1 cellular context compared by ENCODE assay signal in genomic region chr6:35297541-35298481, GRCh38.
TF ChIP-seq lines count a peak whose summit lies in the region.

A gene with protein sequence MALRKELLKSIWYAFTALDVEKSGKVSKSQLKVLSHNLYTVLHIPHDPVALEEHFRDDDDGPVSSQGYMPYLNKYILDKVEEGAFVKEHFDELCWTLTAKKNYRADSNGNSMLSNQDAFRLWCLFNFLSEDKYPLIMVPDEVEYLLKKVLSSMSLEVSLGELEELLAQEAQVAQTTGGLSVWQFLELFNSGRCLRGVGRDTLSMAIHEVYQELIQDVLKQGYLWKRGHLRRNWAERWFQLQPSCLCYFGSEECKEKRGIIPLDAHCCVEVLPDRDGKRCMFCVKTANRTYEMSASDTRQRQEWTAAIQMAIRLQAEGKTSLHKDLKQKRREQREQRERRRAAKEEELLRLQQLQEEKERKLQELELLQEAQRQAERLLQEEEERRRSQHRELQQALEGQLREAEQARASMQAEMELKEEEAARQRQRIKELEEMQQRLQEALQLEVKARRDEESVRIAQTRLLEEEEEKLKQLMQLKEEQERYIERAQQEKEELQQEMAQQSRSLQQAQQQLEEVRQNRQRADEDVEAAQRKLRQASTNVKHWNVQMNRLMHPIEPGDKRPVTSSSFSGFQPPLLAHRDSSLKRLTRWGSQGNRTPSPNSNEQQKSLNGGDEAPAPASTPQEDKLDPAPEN (plus strand): TSS chr6:35297818. CDS start chr6:35297857, 39 bp downstream.

TF ChIP-seq in HepG2, 621 proteins besides CTCF, POLR2A, EP300 and RAD21 (continued from another document and continues in another):
- TF ChIP-seq KIAA2018 (CRISPR knock-in tag; IDR thresholded peaks at IDR 0.05; ENCODE audit: borderline replicate concordance) = peak; percentile 92; the same call in 1 of the 2 replicates
- peak; percentile 34; the same call in 1 of the 2 replicates for TF ChIP-seq ZNF136 (CRISPR knock-in tag; IDR thresholded peaks at IDR 0.05; ENCODE audit: low read depth)
- no peak; the same call in none of the 2 replicates for TF ChIP-seq SAFB2 (CRISPR knock-in tag; IDR thresholded peaks at IDR 0.05; ENCODE audit: borderline replicate concordance, low read depth)
- TF ChIP-seq GFI1 (CRISPR knock-in tag; IDR thresholded peaks at IDR 0.05; ENCODE audit: borderline replicate concordance) = 0 out of 2 replicates have a peak, but pooled peaks have one; percentile 70
- TF ChIP-seq ZKSCAN8 (CRISPR knock-in tag; IDR thresholded peaks at IDR 0.05; ENCODE audit: borderline replicate concordance) = peak; percentile 76; the same call in 1 of the 2 replicates
- TF ChIP-seq ZNF160 (CRISPR knock-in tag; IDR thresholded peaks at IDR 0.05) = no peak
- TF ChIP-seq KDM5B (CRISPR knock-in tag; IDR thresholded peaks at IDR 0.05; ENCODE audit: borderline replicate concordance) = peak; percentile 93
- TF ChIP-seq ZNF431 (CRISPR knock-in tag; IDR thresholded peaks at IDR 0.05; ENCODE audit: borderline replicate concordance, low read depth) = no peak
- TF ChIP-seq ZNF235 (CRISPR knock-in tag; IDR thresholded peaks at IDR 0.05; ENCODE audit: borderline replicate concordance) = no peak
- no peak for TF ChIP-seq ZFP62 (CRISPR knock-in tag; IDR thresholded peaks at IDR 0.05)
- TF ChIP-seq, protein P1, sequence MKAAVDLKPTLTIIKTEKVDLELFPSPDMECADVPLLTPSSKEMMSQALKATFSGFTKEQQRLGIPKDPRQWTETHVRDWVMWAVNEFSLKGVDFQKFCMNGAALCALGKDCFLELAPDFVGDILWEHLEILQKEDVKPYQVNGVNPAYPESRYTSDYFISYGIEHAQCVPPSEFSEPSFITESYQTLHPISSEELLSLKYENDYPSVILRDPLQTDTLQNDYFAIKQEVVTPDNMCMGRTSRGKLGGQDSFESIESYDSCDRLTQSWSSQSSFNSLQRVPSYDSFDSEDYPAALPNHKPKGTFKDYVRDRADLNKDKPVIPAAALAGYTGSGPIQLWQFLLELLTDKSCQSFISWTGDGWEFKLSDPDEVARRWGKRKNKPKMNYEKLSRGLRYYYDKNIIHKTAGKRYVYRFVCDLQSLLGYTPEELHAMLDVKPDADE (CRISPR knock-in tag; IDR thresholded peaks at IDR 0.05) = no peak
- 0 out of 2 replicates have a peak, but pooled peaks have one; percentile 78 for TF ChIP-seq KDM4B (CRISPR knock-in tag; IDR thresholded peaks at IDR 0.05)
- TF ChIP-seq TARDBP (CRISPR knock-in tag; IDR thresholded peaks at IDR 0.05) = peak; percentile 88
- TF ChIP-seq, protein P2, sequence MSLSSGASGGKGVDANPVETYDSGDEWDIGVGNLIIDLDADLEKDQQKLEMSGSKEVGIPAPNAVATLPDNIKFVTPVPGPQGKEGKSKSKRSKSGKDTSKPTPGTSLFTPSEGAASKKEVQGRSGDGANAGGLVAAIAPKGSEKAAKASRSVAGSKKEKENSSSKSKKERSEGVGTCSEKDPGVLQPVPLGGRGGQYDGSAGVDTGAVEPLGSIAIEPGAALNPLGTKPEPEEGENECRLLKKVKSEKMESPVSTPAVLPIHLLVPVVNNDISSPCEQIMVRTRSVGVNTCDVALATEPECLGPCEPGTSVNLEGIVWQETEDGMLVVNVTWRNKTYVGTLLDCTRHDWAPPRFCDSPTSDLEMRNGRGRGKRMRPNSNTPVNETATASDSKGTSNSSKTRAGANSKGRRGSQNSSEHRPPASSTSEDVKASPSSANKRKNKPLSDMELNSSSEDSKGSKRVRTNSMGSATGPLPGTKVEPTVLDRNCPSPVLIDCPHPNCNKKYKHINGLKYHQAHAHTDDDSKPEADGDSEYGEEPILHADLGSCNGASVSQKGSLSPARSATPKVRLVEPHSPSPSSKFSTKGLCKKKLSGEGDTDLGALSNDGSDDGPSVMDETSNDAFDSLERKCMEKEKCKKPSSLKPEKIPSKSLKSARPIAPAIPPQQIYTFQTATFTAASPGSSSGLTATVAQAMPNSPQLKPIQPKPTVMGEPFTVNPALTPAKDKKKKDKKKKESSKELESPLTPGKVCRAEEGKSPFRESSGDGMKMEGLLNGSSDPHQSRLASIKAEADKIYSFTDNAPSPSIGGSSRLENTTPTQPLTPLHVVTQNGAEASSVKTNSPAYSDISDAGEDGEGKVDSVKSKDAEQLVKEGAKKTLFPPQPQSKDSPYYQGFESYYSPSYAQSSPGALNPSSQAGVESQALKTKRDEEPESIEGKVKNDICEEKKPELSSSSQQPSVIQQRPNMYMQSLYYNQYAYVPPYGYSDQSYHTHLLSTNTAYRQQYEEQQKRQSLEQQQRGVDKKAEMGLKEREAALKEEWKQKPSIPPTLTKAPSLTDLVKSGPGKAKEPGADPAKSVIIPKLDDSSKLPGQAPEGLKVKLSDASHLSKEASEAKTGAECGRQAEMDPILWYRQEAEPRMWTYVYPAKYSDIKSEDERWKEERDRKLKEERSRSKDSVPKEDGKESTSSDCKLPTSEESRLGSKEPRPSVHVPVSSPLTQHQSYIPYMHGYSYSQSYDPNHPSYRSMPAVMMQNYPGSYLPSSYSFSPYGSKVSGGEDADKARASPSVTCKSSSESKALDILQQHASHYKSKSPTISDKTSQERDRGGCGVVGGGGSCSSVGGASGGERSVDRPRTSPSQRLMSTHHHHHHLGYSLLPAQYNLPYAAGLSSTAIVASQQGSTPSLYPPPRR (CRISPR knock-in tag; IDR thresholded peaks at IDR 0.05; ENCODE audit: borderline replicate concordance) = 0 out of 2 replicates have a peak, but pooled peaks have one; percentile 61
- TF ChIP-seq ZSCAN31 (CRISPR knock-in tag; IDR thresholded peaks at IDR 0.05; ENCODE audit: low read depth) = 0 out of 2 replicates have a peak, but pooled peaks have one; percentile 58
- peak; percentile 38; the same call in 1 of the 2 replicates for TF ChIP-seq CREM (IDR thresholded peaks at IDR 0.05)
- no peak for TF ChIP-seq CREM (CRISPR knock-in tag; IDR thresholded peaks at IDR 0.05)
- no peak; the same call in 1 of the 2 replicates for TF ChIP-seq ZNF326 (CRISPR knock-in tag; IDR thresholded peaks at IDR 0.05; ENCODE audit: borderline replicate concordance)
- peak; percentile 81 for TF ChIP-seq ZNF607 (CRISPR knock-in tag; IDR thresholded peaks at IDR 0.05; ENCODE audit: borderline replicate concordance)
- TF ChIP-seq BRCA1 (CRISPR knock-in tag; IDR thresholded peaks at IDR 0.05) = no peak; the same call in 1 of the 2 replicates
- TF ChIP-seq DNMT1 (CRISPR knock-in tag; IDR thresholded peaks at IDR 0.05) = no peak; the same call in none of the 2 replicates
- TF ChIP-seq, protein P3, sequence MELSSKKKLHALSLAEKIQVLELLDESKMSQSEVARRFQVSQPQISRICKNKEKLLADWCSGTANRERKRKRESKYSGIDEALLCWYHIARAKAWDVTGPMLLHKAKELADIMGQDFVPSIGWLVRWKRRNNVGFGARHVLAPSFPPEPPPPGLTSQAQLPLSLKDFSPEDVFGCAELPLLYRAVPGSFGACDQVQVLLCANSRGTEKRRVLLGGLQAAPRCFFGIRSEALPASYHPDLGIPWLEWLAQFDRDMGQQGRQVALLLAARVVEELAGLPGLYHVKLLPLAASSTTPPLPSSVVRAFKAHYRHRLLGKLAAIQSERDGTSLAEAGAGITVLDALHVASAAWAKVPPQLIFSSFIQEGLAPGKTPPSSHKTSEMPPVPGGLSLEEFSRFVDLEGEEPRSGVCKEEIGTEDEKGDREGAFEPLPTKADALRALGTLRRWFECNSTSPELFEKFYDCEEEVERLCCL (CRISPR knock-in tag; IDR thresholded peaks at IDR 0.05; ENCODE audit: borderline replicate concordance) = no peak
- TF ChIP-seq ZBTB14 (CRISPR knock-in tag; IDR thresholded peaks at IDR 0.05) = peak; percentile 11; the same call in 1 of the 2 replicates
- no peak for TF ChIP-seq PCBP2 (optimal IDR thresholded peaks at IDR 0.05; ENCODE audit: low read depth, low read length, poor library complexity, severe bottlenecking)
- no peak for TF ChIP-seq ATRX (CRISPR knock-in tag; IDR thresholded peaks at IDR 0.05; ENCODE audit: borderline replicate concordance)
- no peak for TF ChIP-seq ZNF335 (CRISPR knock-in tag; IDR thresholded peaks at IDR 0.05)
- no peak for TF ChIP-seq ZNF207 (IDR thresholded peaks at IDR 0.05; ENCODE audit: borderline replicate concordance)
- peak; percentile 91 for TF ChIP-seq ZNF33B (CRISPR knock-in tag; IDR thresholded peaks at IDR 0.05)
- TF ChIP-seq ZNF138 (CRISPR knock-in tag; IDR thresholded peaks at IDR 0.05; ENCODE audit: low read depth) = no peak
- TF ChIP-seq, protein P4, sequence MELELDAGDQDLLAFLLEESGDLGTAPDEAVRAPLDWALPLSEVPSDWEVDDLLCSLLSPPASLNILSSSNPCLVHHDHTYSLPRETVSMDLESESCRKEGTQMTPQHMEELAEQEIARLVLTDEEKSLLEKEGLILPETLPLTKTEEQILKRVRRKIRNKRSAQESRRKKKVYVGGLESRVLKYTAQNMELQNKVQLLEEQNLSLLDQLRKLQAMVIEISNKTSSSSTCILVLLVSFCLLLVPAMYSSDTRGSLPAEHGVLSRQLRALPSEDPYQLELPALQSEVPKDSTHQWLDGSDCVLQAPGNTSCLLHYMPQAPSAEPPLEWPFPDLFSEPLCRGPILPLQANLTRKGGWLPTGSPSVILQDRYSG (CRISPR knock-in tag; IDR thresholded peaks at IDR 0.05) = no peak
- no peak for TF ChIP-seq NONO (IDR thresholded peaks at IDR 0.05)
- peak; percentile 91 for TF ChIP-seq NONO (CRISPR knock-in tag; conservative IDR thresholded peaks at IDR 0.05)
- TF ChIP-seq MIXL1 (CRISPR knock-in tag; IDR thresholded peaks at IDR 0.05) = peak; percentile 87
- TF ChIP-seq HCFC1 (IDR thresholded peaks at IDR 0.05; ENCODE audit: low read depth, low read length) = peak; percentile 15; the same call in 1 of the 2 replicates
- TF ChIP-seq, protein P5, sequence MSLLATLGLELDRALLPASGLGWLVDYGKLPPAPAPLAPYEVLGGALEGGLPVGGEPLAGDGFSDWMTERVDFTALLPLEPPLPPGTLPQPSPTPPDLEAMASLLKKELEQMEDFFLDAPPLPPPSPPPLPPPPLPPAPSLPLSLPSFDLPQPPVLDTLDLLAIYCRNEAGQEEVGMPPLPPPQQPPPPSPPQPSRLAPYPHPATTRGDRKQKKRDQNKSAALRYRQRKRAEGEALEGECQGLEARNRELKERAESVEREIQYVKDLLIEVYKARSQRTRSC (CRISPR knock-in tag; IDR thresholded peaks at IDR 0.05; ENCODE audit: low read depth) = peak; percentile 91; the same call in 1 of the 2 replicates
- no peak for TF ChIP-seq ZEB1 (IDR thresholded peaks at IDR 0.05; ENCODE audit: insufficient replicate concordance, low read depth)
- TF ChIP-seq ZBTB38 (CRISPR knock-in tag; IDR thresholded peaks at IDR 0.05) = peak; percentile 82
- peak; percentile 70; the same call in 1 of the 2 replicates for TF ChIP-seq SP4 (CRISPR knock-in tag; IDR thresholded peaks at IDR 0.05)
- peak; percentile 93 for TF ChIP-seq ZNF598 (CRISPR knock-in tag; IDR thresholded peaks at IDR 0.05; ENCODE audit: borderline replicate concordance)
- no peak for TF ChIP-seq ZNF850 (CRISPR knock-in tag; conservative IDR thresholded peaks at IDR 0.05)
- no peak for TF ChIP-seq ZNF260 (CRISPR knock-in tag; IDR thresholded peaks at IDR 0.05; ENCODE audit: borderline replicate concordance, low read depth)
- peak; percentile 84 for TF ChIP-seq ZNF883 (CRISPR knock-in tag; IDR thresholded peaks at IDR 0.05; ENCODE audit: not compliant biosample characterization)
